In the genomic region with DNA sequence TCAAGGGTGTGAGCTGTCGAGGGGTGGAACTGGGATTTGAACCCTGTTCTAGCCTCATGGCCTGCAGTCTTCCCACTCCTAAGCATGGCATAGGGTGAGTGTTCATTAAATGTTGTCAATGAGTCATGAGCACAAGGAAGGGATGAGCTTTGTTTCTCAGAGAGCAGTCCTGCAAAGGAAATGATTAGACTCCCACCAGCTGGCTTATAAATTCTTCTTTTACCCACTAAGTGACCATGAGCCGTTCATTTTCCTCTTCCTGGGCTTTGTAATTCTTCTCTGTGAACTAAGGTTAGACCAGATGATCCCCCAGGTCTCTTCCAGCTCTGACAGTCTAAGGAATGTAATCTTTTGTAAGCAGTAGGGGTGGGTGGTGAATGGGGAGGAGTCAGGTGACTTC, we compare ENCODE assay signal across 24 cellular contexts. TPM values are rescaled to one million over a fixed set of nuclear protein-coding genes. Genes with fewer than 3 reads are reported as not detected.
DNase-seq lines count a peak whose midpoint lies in the region; ATAC-seq and TF ChIP-seq lines count a peak whose summit lies in the region.
"Had no signal": no experiment of that assay in that cellular context is flagged by ENCODE, and none has a peak within 500 bp of the region (broad histone marks: within the 10 kb centered on the region; RNA-seq: fewer than 3 reads in every experiment).

No MANE protein-coding gene starts in this region.

- H3K9me3 ChIP-seq in SK-N-SH: no peaks in the 10 kb centered on the region

- no peaks in the 10 kb centered on the region for H4K20me1 ChIP-seq in SK-N-SH (ENCODE audit: insufficient read depth)

- no peaks in the 10 kb centered on the region for H3K79me2 ChIP-seq in SK-N-SH (ENCODE audit: insufficient read depth)

- H3K4me1 ChIP-seq in SK-N-SH (ENCODE audit: control insufficient read depth in 1 of 2, insufficient read depth in 2 of 2, low read depth in 1 of 2, low read length in 1 of 2) (no peaks in the 10 kb centered on the region), foreskin keratinocyte (no peaks in the 10 kb centered on the region)

- H3K27me3 ChIP-seq in SK-N-SH (ENCODE audit: insufficient read depth): no peaks in the 10 kb centered on the region
- H3K27me3 ChIP-seq in foreskin keratinocyte: peaks cover 46% of the 10 kb centered on the region

- H3K9ac ChIP-seq in SK-N-SH: no peak overlapping the region

- no peak overlapping the region for H3K4me3 ChIP-seq in SK-N-SH (ENCODE audit: low read depth in 2 of 2, low read length in 1 of 2)
- H3K4me3 ChIP-seq: lung, PC-9 had no signal

- TF ChIP-seq CTCF in SK-N-SH (IDR thresholded peaks at IDR 0.05) (no peak), foreskin keratinocyte (conservative IDR thresholded peaks at IDR 0.05) (no peak)

- no peaks in the 10 kb centered on the region for H3K36me3 ChIP-seq in SK-N-SH (replicated peaks in 1 of 2; ENCODE audit: control insufficient read depth in 1 of 2, insufficient read depth in 2 of 2, low read length in 1 of 2)

- no peaks in the 10 kb centered on the region for H3K9me2 ChIP-seq in SK-N-SH

- WGBS in SK-N-SH (ENCODE audit: low lambda C conversion rate): 34% methylated on average over 2 of the region's 2 CpGs

- DNase-seq in SK-N-SH: no peak
- peak; percentile 28 for DNase-seq in SK-MEL-5 (ENCODE audit: low read depth, low spot score)
- DNase-seq in foreskin keratinocyte: peak; percentile 17 to 56
- no peak for DNase-seq in NCI-H146 (lab: John Stamatoyannopoulos, UW)
- no peak for DNase-seq in NCI-H446 (lab: John Stamatoyannopoulos, UW)
- DNase-seq: 8988T; activated CD8-positive, alpha-beta T cell treated with anti-CD3 and anti-CD28 coated beads for 36 hours; activated naive CD8-positive, alpha-beta T cell treated with anti-CD3 and anti-CD28 coated beads, Interleukin-2, amount 10 ng/mL, durations not matched to agents 7 days and 5 days; activated T-cell treated with anti-CD3 and anti-CD28 coated beads, Interleukin-2, amount 50 U/mL, for 72 hours; caudate nucleus; CD4-positive, alpha-beta memory T cell; effector CD8-positive, alpha-beta T cell; naive thymus-derived CD4-positive, alpha-beta T cell; NCI-H1930; NCI-H524 treated with DMSO at 0.1 percent for 48 hours; PC-9; stimulated activated naive B cell treated with anti-CD40 and anti-IgM and Interleukin-4, amounts not matched to agents 10 μg/mL and 1 μg/mL and 100 μg/mL, for 72 hours; T-cell had no signal

- TF ChIP-seq EP300 in SK-N-SH (IDR thresholded peaks at IDR 0.05; ENCODE audit: borderline replicate concordance in 1 of 2, low read depth in 1 of 2, low read length in 1 of 2): no peak

- CTCF ChIA-PET in SK-N-SH (lab: Yijun Ruan, JAX): interaction anchor here (1.3 to 1.8 kb wide), 3 partner anchors 9 to 23 kb away, joined by 3 to 10 read pairs (median 4); no protein-coding TSS in a partner anchor

- in situ Hi-C loops in SK-MEL-5 (cut with HindIII; ENCODE audit: low pct_unique_long_range_greater_than_20kb, low sequenced_read_pairs): no loop called here

- no peak for ATAC-seq in SK-N-SH treated with all-trans-retinoic acid at 6 μM for 48 hours
- peak; percentile 25 for ATAC-seq in foreskin keratinocyte
- ATAC-seq in HG02870 (IDR thresholded peaks at IDR 0.05; ENCODE audit: unreplicated experiment): no peak
- no peak for ATAC-seq in HG02623 (IDR thresholded peaks at IDR 0.05; ENCODE audit: unreplicated experiment)
- ATAC-seq: activated CD8-positive, alpha-beta T cell treated with anti-CD3 and anti-CD28 coated beads for 36 hours; activated T-cell treated with anti-CD3 and anti-CD28 coated beads, Interleukin-2, amount 50 U/mL, for 72 hours; naive thymus-derived CD4-positive, alpha-beta T cell; stimulated activated naive B cell treated with anti-CD40 and anti-IgM and Interleukin-4, amounts not matched to agents 10 μg/mL and 1 μg/mL and 100 μg/mL, for 72 hours; T-cell had no signal

- no peaks in the 10 kb centered on the region for H3F3A ChIP-seq in SK-N-SH (replicated peaks; ENCODE audit: insufficient read depth)

- H3K27ac ChIP-seq in SK-N-SH (ENCODE audit: low read depth in 2 of 2, low read length in 1 of 2) (peak overlapping the region in 1 of 2 experiments; percentile 21; a peak in 1 of 4 replicates), foreskin keratinocyte (no peak overlapping the region)
- H3K27ac ChIP-seq: PC-9, VCaP had no signal

- no peak overlapping the region for H3K4me2 ChIP-seq in SK-N-SH
- H3K4me2 ChIP-seq: PC-9 had no signal

- POLR2A ChIA-PET in SK-N-SH (lab: Yijun Ruan, JAX): no interaction called here

- no peak for TF ChIP-seq RAD21 in SK-N-SH (IDR thresholded peaks at IDR 0.05; ENCODE audit: low read length)

- H2AFZ ChIP-seq in SK-N-SH (ENCODE audit: low read depth): no peak overlapping the region; the same call in 1 of the 2 replicates
- H2AFZ ChIP-seq: PC-9 had no signal

TF ChIP-seq in SK-N-SH, 30 proteins besides CTCF, POLR2A, EP300 and RAD21:
- TF ChIP-seq MXI1 (IDR thresholded peaks at IDR 0.05; ENCODE audit: low read depth, low read length): no peak
- peak; percentile 30; the same call in 1 of the 2 replicates for TF ChIP-seq FOSL2 (IDR thresholded peaks at IDR 0.05; ENCODE audit: borderline replicate concordance, low read depth)

TF ChIP-seq in SK-N-SH treated with all-trans-retinoic acid at 6 μM for 48 hours, 23 proteins besides CTCF, POLR2A, EP300 and RAD21:
- TF ChIP-seq CSDC2 (CRISPR knock-in tag; IDR thresholded peaks at IDR 0.05) (no peak), ESRRG (CRISPR knock-in tag; IDR thresholded peaks at IDR 0.05) (no peak), ZFP3 (CRISPR knock-in tag; IDR thresholded peaks at IDR 0.05) (no peak), TCF4 (CRISPR knock-in tag; IDR thresholded peaks at IDR 0.05; ENCODE audit: borderline replicate concordance) (no peak)

RNA-seq across cellular contexts. Expression of a gene that starts 47.9 kb away (rescaled TPM):
- polyA plus RNA-seq in SK-N-SH (2012; rRNA removed) (not detected in 2 replicates), foreskin keratinocyte (not detected in 2 replicates)
- not detected in 2 replicates for polyA plus RNA-seq in SK-N-SH (2012; cell fraction: cytosol; rRNA removed)
- not detected in 2 replicates for polyA plus RNA-seq in SK-N-SH (2012; cell fraction: nucleus; rRNA removed)
- total RNA-seq in SK-MEL-5 (2014; rRNA removed; shearing (Covaris generic)): not detected in 2 replicates
- polyA plus RNA-seq in SK-MEL-5 (2015; cell fraction: cytosol; rRNA removed): not detected in 2 replicates
- polyA plus RNA-seq in SK-MEL-5 (2015; cell fraction: nucleus; rRNA removed): not detected in 2 replicates
- total RNA-seq in foreskin keratinocyte: not detected in 2 replicates
- total RNA-seq: CD4-positive, alpha-beta memory T cell; PC-9; posterior vena cava had no signal
- polyA plus RNA-seq: CD4-positive, alpha-beta memory T cell; naive thymus-derived CD4-positive, alpha-beta T cell had no signal

Comparison
In these comparisons a context has a peak if more than half of its experiments do, and no peak if none do; other contexts are left out.
1. DNase-seq: peak in SK-MEL-5 (single experiment) and foreskin keratinocyte (2 of 2); none in SK-N-SH (single experiment), NCI-H146 (single experiment) and NCI-H446 (0 of 2).